Comparison of ENCODE assay signal across 11 cellular contexts in the genomic region with DNA sequence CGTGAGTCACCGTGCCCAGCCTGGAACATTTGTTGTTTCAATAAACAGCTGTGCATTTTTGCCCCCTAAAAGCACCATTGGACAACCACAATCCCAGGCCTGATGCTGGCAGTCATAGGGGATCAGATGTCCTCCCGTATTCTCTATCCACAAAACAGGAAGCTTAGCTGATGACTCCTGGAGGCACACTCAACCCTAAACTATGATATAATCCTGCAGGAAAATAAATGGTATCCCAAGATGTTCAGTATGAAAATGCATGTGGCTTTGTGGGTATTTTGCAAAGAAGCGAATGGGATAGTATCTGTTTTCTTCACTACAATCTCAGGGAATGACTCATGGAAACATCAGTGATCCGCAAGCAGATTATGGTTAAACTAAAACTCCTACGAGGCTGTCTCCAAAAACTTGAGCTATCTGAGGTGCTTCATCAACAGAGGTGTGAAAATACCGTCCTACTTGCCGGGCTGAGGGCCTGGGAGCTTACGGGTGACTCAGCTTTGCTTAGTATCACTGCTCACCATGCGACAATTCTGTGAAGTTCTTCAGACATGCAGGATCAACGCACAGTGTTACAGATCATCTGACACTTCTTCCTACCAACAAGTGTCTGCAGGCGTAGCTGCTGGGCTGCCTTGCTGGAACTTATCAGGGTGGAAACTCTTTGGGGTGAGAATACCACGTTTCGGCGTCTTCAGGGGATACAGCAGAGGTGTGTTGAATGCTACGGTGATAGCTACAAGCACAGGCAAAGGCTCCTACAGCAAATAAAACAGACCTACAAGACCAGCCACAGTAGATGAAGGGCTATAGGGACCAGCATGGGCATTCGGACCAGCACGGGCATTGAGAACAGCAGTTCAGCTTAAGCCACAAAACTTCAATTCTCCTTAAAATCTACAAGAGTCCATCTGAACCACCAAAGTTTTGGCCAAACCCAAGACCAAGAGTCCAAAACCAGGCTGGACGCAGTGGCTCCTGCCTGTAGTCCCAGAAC.
DNase-seq lines count a peak whose midpoint lies in the region; ATAC-seq lines count a peak whose summit lies in the region.
"Had no signal": no experiment of that assay in that cellular context is flagged by ENCODE, and none has a peak within 500 bp of the region (broad histone marks: within the 10 kb centered on the region; RNA-seq: fewer than 3 reads in every experiment).

No MANE protein-coding gene starts in this region.

- peaks cover 0 to 10% (median 2%) of the 10 kb centered on the region in 5 donors for H3K9me3 Mint-ChIP-seq in CD8-positive, alpha-beta memory T cell
- no peaks in the 10 kb centered on the region for H3K9me3 Mint-ChIP-seq in stimulated activated memory B cell treated with anti-CD40 and anti-IgM and Interleukin-4, amounts not matched to agents 10 μg/mL and 1 μg/mL and 100 μg/mL, for 72 hours

- H3K27me3 Mint-ChIP-seq in CD8-positive, alpha-beta memory T cell: no peaks in the 10 kb centered on the region
- no peaks in the 10 kb centered on the region for H3K27me3 Mint-ChIP-seq in stimulated activated memory B cell treated with anti-CD40 and anti-IgM and Interleukin-4, amounts not matched to agents 10 μg/mL and 1 μg/mL and 100 μg/mL, for 72 hours

- peak overlapping the region in 1 of 7 donors; percentile 15 for H3K4me3 Mint-ChIP-seq in CD8-positive, alpha-beta memory T cell
- no peak overlapping the region for H3K4me3 Mint-ChIP-seq in stimulated activated memory B cell treated with anti-CD40 and anti-IgM and Interleukin-4, amounts not matched to agents 10 μg/mL and 1 μg/mL and 100 μg/mL, for 72 hours
- H3K4me3 Mint-ChIP-seq: neural crest cell had no signal

- H3K27ac Mint-ChIP-seq in CD8-positive, alpha-beta memory T cell: peak overlapping the region in 5 of 8 donors; percentile 9 to 73 (median 47)
- no peak overlapping the region for H3K27ac Mint-ChIP-seq in stimulated activated memory B cell treated with anti-CD40 and anti-IgM and Interleukin-4, amounts not matched to agents 10 μg/mL and 1 μg/mL and 100 μg/mL, for 72 hours

- no peak for ATAC-seq in stimulated activated memory B cell treated with anti-CD40 and anti-IgM and Interleukin-4, amounts not matched to agents 10 μg/mL and 1 μg/mL and 100 μg/mL, for 72 hours

- no peaks in the 10 kb centered on the region for H3K36me3 ChIP-seq in CD8-positive, alpha-beta memory T cell (ENCODE audit: insufficient read depth, low read length)

- no peaks in the 10 kb centered on the region for H3K27me3 ChIP-seq in CD8-positive, alpha-beta memory T cell (ENCODE audit: insufficient read depth, low read length, poor library complexity, severe bottlenecking)

- H3K4me1 Mint-ChIP-seq in CD8-positive, alpha-beta memory T cell: peaks cover 0 to 10% (median 5%) of the 10 kb centered on the region in 3 donors
- peaks cover 9% of the 10 kb centered on the region for H3K4me1 Mint-ChIP-seq in stimulated activated memory B cell treated with anti-CD40 and anti-IgM and Interleukin-4, amounts not matched to agents 10 μg/mL and 1 μg/mL and 100 μg/mL, for 72 hours

- CTCF ChIA-PET in CD8-positive, alpha-beta memory T cell (lab: Charles Lee): no interaction called here

- no peak for DNase-seq in CD8-positive, alpha-beta memory T cell
- DNase-seq in M059J (ENCODE audit: low read depth): peak; percentile 97
- DNase-seq in fibroblast of gingiva (ENCODE audit: low read depth): peak; percentile 91
- DNase-seq in non-pigmented ciliary epithelial cell (ENCODE audit: low read depth): peak; percentile 94
- no peak for DNase-seq in hypothalamus (lab: John Stamatoyannopoulos, UW)
- no peak for DNase-seq in COLO829 (ENCODE audit: low spot score)
- no peak for DNase-seq in NCI-H1694 (lab: John Stamatoyannopoulos, UW)
- DNase-seq: activated effector memory CD4-positive, alpha-beta T cell treated with Interleukin-2 at 50 U/mL for 16 hours; NCI-H1105 had no signal

- no peak overlapping the region for H3K4me3 ChIP-seq in CD8-positive, alpha-beta memory T cell (ENCODE audit: low read length)

- no peaks in the 10 kb centered on the region for H3K4me1 ChIP-seq in CD8-positive, alpha-beta memory T cell (ENCODE audit: insufficient read depth, low read length)

- POLR2A ChIA-PET in CD8-positive, alpha-beta memory T cell (lab: Charles Lee): no interaction called here

- H3K27ac ChIP-seq in CD8-positive, alpha-beta memory T cell (ENCODE audit: low read depth, low read length): no peak overlapping the region

- H3K9me3 ChIP-seq in CD8-positive, alpha-beta memory T cell (ENCODE audit: low read length): no peaks in the 10 kb centered on the region

- peaks cover 10 to 54% (median 52%) of the 10 kb centered on the region in 3 donors for H3K36me3 Mint-ChIP-seq in CD8-positive, alpha-beta memory T cell
- H3K36me3 Mint-ChIP-seq in stimulated activated memory B cell treated with anti-CD40 and anti-IgM and Interleukin-4, amounts not matched to agents 10 μg/mL and 1 μg/mL and 100 μg/mL, for 72 hours: peaks cover 54% of the 10 kb centered on the region

Comparison
In these comparisons a context has a peak if more than half of its experiments do, and no peak if none do; other contexts are left out.
1. DNase-seq: peak in M059J (single experiment), fibroblast of gingiva (single experiment) and non-pigmented ciliary epithelial cell (single experiment); none in CD8-positive, alpha-beta memory T cell (0 of 5), hypothalamus (0 of 51), COLO829 (single experiment) and NCI-H1694 (single experiment).